ENCODE assay signal across 10 cellular contexts in genomic region chr11:72741849-72742521, GRCh38. TPM values are rescaled to one million over a fixed set of nuclear protein-coding genes. Genes with fewer than 3 reads are reported as not detected.
DNase-seq lines count a peak whose midpoint lies in the region; ATAC-seq, FAIRE-seq and TF ChIP-seq lines count a peak whose summit lies in the region.
"Had no signal": no experiment of that assay in that cellular context is flagged by ENCODE, and none has a peak within 500 bp of the region (broad histone marks: within the 10 kb centered on the region; RNA-seq: fewer than 3 reads in every experiment).

No MANE protein-coding gene starts in this region.

- TF ChIP-seq POLR2A in GM12878 (IDR thresholded peaks at IDR 0.05; ENCODE audit: low read depth, low read length): no peak

- SMC1A ChIA-PET in GM12878 (lab: Charles Lee; ENCODE audit: uncharacterized antibody, unreplicated experiment): interaction anchor here (1.2 to 5.4 kb wide), 5 partner anchors 8 to 52 kb away, joined by 5 to 41 read pairs (median 22); partner anchors contain the start of gene STARD10

- H3K4me3 ChIP-seq in GM12878 (peak overlapping the region; percentile 31; the same call in 1 of the 2 replicates), mesodermal cell (ENCODE audit: extremely low read depth, insufficient read depth, low read length, poor library complexity, severe bottlenecking) (no peak overlapping the region)
- H3K4me3 ChIP-seq: SJCRH30 had no signal

- H3K4me3 Mint-ChIP-seq in IgD-negative memory B cell: peak overlapping the region; percentile 16 to 92 (median 80)

- peak overlapping the region; percentile 94 to 99 (median 98) for H3K27ac Mint-ChIP-seq in IgD-negative memory B cell

- no peak overlapping the region for H3K9ac ChIP-seq in GM12878 (ENCODE audit: control insufficient read depth, insufficient read depth, low read length)

- H3K36me3 ChIP-seq in GM12878 (ENCODE audit: control insufficient read depth in 2 of 2, insufficient read depth in 2 of 2, low read length in 1 of 2) (no peaks in the 10 kb centered on the region), mesodermal cell (ENCODE audit: control insufficient read depth, insufficient read depth, low read length) (peaks cover 12% of the 10 kb centered on the region)
- H3K36me3 ChIP-seq: SJCRH30 had no signal

- no peaks in the 10 kb centered on the region for H4K20me1 ChIP-seq in GM12878 (ENCODE audit: control insufficient read depth, insufficient read depth)

- peaks cover 5% of the 10 kb centered on the region for H3K36me3 Mint-ChIP-seq in IgD-negative memory B cell

- no peak for TF ChIP-seq EP300 in GM12878 (IDR thresholded peaks at IDR 0.05; ENCODE audit: borderline replicate concordance in 1 of 2, control insufficient read depth in 1 of 2, low read depth in 2 of 2, low read length in 2 of 2)

- peaks cover 28 to 76% (median 70%) of the 10 kb centered on the region in 3 donors for H3K4me1 Mint-ChIP-seq in IgD-negative memory B cell

- WGBS in GM12878 (ENCODE audit: insufficient coverage, insufficient replicate concordance, low lambda C conversion rate, missing lambda C conversion rate): 37% methylated on average over 7 of the region's 7 CpGs
- 84 to 89% methylated on average over 6 of the region's 7 CpGs for WGBS in mesodermal cell (ENCODE audit: insufficient coverage in 2 of 2), 2 experiments

- ATAC-seq in GM12878 (no peak), GM18861 (IDR thresholded peaks at IDR 0.05; ENCODE audit: unreplicated experiment) (no peak)

- no peaks in the 10 kb centered on the region for H3K27me3 Mint-ChIP-seq in IgD-negative memory B cell

- no peak for TF ChIP-seq CTCF in GM12878 (IDR thresholded peaks at IDR 0.05 in 2 of 3, conservative IDR thresholded peaks at IDR 0.05 in 1 of 3; ENCODE audit: control insufficient read depth in 2 of 3, extremely low read depth in 1 of 3, insufficient read depth in 1 of 3, low read depth in 3 of 3, low read length in 3 of 3)

- H2AFZ ChIP-seq in GM12878 (ENCODE audit: control insufficient read depth, low read depth, low read length): no peak overlapping the region

- H3K4me1 ChIP-seq in GM12878 (ENCODE audit: control insufficient read depth, insufficient read depth, low read length): peaks cover 89% of the 10 kb centered on the region
- H3K4me1 ChIP-seq in mesodermal cell (ENCODE audit: control insufficient read depth, insufficient read depth, low read length, poor library complexity, severe bottlenecking): peaks cover 60% of the 10 kb centered on the region
- H3K4me1 ChIP-seq: SJCRH30 had no signal

- POLR2A ChIA-PET in GM12878 (lab: Charles Lee): interaction anchor here (0.8 to 5.9 kb wide), 5 partner anchors 8 to 71 kb away, joined by 3 to 40 read pairs (median 9); partner anchors contain the start of gene STARD10

- peaks cover 86% of the 10 kb centered on the region for H3K79me2 ChIP-seq in GM12878 (ENCODE audit: control insufficient read depth, insufficient read depth, low read length)

- H3K9me3 ChIP-seq in GM12878 (replicated peaks; ENCODE audit: control insufficient read depth, insufficient read depth, low read length) (no peaks in the 10 kb centered on the region), mesodermal cell (ENCODE audit: control insufficient read depth, low read length) (no peaks in the 10 kb centered on the region)
- H3K9me3 ChIP-seq: SJCRH30 had no signal

- RAD21 ChIA-PET in GM12878 (lab: Charles Lee; ENCODE audit: unreplicated experiment): interaction anchor here (1.1 to 8.2 kb wide), 5 partner anchors 11 to 423 kb away, joined by 3 to 55 read pairs (median 4); partner anchors contain the start of genes ARAP1 and STARD10

- peak overlapping the region; percentile 99 for H3K4me2 ChIP-seq in GM12878 (ENCODE audit: control insufficient read depth, insufficient read depth)

- in situ Hi-C loops in GM12878 (cut with MboI): no loop called here

- H3K27ac ChIP-seq in GM12878 (ENCODE audit: control insufficient read depth, insufficient read depth) (peak overlapping the region; percentile 98), mesodermal cell (ENCODE audit: low read depth, low read length, severe bottlenecking) (peak overlapping the region; percentile 77)
- H3K27ac ChIP-seq: SJCRH30 had no signal

- no peaks in the 10 kb centered on the region for H3K27me3 ChIP-seq in GM12878 (replicated peaks in 1 of 2; ENCODE audit: control insufficient read depth in 2 of 2, insufficient read depth in 2 of 2, low read length in 1 of 2)
- H3K27me3 ChIP-seq: SJCRH30 had no signal

- DNase-seq in AML-193 (lab: John Stamatoyannopoulos, UW) (peak; percentile 42 to 53), GM12878 (ENCODE audit: low read depth, low spot score) (no peak), GM19239 (ENCODE audit: insufficient read length, low spot score) (no peak), mesenteric fat pad (ENCODE audit: low spot score) (no peak), GDM1 (lab: John Stamatoyannopoulos, UW) (no peak)
- DNase-seq: DMS153, SJCRH30 had no signal

- intact Hi-C loops in GM12878 (cut with micrococcal nuclease; ENCODE audit: unreplicated experiment): loop anchor here (5.0 to 10.0 kb wide), 4 partner anchors 50 to 413 kb away; partner anchors contain the start of genes ATG16L2 and STARD10

- no peak for FAIRE-seq in GM12878 (lab: Jason Lieb, UNC)
- FAIRE-seq in GM19239 (lab: Jason Lieb, UNC): no peak

- H3K9me3 Mint-ChIP-seq in IgD-negative memory B cell: no peaks in the 10 kb centered on the region

- CTCF ChIA-PET in GM12878 (lab: Yijun Ruan, JAX): interaction anchor here (1.1 to 7.5 kb wide), 6 partner anchors 11 to 641 kb away, joined by 3 to 89 read pairs (median 8); partner anchors contain the start of gene STARD10

- no peak for TF ChIP-seq RAD21 in GM12878 (IDR thresholded peaks at IDR 0.05; ENCODE audit: insufficient read depth, low read depth, low read length)

- BruUV-seq in GM12878 (replicated peaks; lab: Mats Ljungman, UMichigan): no TSS peak

TF ChIP-seq in GM12878, 131 proteins besides CTCF, POLR2A, EP300 and RAD21:
- TF ChIP-seq DPF2 (IDR thresholded peaks at IDR 0.05) (0 out of 2 replicates have a peak, but pooled peaks have one; percentile 15), BHLHE40 (IDR thresholded peaks at IDR 0.05; ENCODE audit: borderline replicate concordance in 1 of 2, low read depth in 2 of 2, low read length in 1 of 2) (peak in 1 of 2 experiments; percentile 56; a peak in 1 of 4 replicates), EED (IDR thresholded peaks at IDR 0.05; ENCODE audit: low read depth) (0 out of 2 replicates have a peak, but pooled peaks have one; percentile 6), JUND (IDR thresholded peaks at IDR 0.05; ENCODE audit: low read depth, low read length) (no peak), ETV6 (conservative IDR thresholded peaks at IDR 0.05 in 1 of 2, IDR thresholded peaks at IDR 0.05 in 1 of 2; ENCODE audit: borderline replicate concordance in 1 of 2, low read depth in 1 of 2) (0 out of 4 replicates have a peak, but pooled peaks of 1 of the 2 experiments have one; percentile 16)

RNA-seq across cellular contexts. Expression of gene ARAP1, which starts 10.2 kb away (rescaled TPM):
- 20.7 TPM for polyA plus RNA-seq in IgD-negative memory B cell
- total RNA-seq in GM12878 (2013; cell fraction: nucleolus; rRNA removed): 218 and 253 TPM in 2 replicates
- total RNA-seq in GM12878 (2014; rRNA removed): 48.4 and 54.3 TPM in 2 replicates
- 25.1 and 25.7 TPM in 2 replicates for total RNA-seq in GM12878 (2014; rRNA removed; fragmentation: Illumina TruSeq; extraction: Trizol)
- 91.5 and 102 TPM in 2 replicates for total RNA-seq in GM12878 (2021)
- polyA plus RNA-seq in GM12878 (2011; ENCODE audit: low read depth): 43.7 TPM
- 34.0 and 50.3 TPM in 2 replicates for polyA plus RNA-seq in GM12878 (2011; rRNA removed)
- polyA plus RNA-seq in GM12878 (2011; cell fraction: cytosol; rRNA removed): 54.1 and 60.4 TPM in 2 replicates
- 323 and 349 TPM in 2 replicates for polyA plus RNA-seq in GM12878 (2011; cell fraction: nucleus; rRNA removed)
- polyA plus RNA-seq in GM12878 (2012): 88.7 and 93.1 TPM in 2 replicates
- 14.7 and 29.2 TPM in 2 replicates for polyA plus RNA-seq in GM12878 (2014; fragmentation: Illumina TruSeq; extraction: Trizol)
- under 1 TPM; 0.55 to 0.85 TPM for polyA plus RNA-seq in GM12878 (2014; fragmentation: Nextera tagmentation; extraction: Ambion mirVana)
- polyA plus RNA-seq in GM12878 (2014; rRNA removed): 58.8 and 64.9 TPM in 2 replicates
- 10 to 100 TPM; 51.8 to 57.9 TPM for polyA plus RNA-seq in GM12878 (2016; fragmentation: Nextera tagmentation; extraction: Ambion mirVana)
- polyA minus RNA-seq in GM12878 (2011; rRNA and poly(A)+ RNA removed): 63.7 and 91.7 TPM in 2 replicates
- polyA minus RNA-seq in GM12878 (2011; cell fraction: cytosol; rRNA and poly(A)+ RNA removed): 34.5 and 43.7 TPM in 2 replicates
- polyA minus RNA-seq in GM12878 (2011; cell fraction: nucleus; rRNA and poly(A)+ RNA removed): 78.3 and 112 TPM in 2 replicates
- polyA plus RNA-seq in mesodermal cell (2013, experiment 1 of 2): 54.9 TPM
- polyA plus RNA-seq in mesodermal cell (2013, experiment 2 of 2): 42.9 TPM
- 80.6 TPM for total RNA-seq in mesenteric fat pad

RNA-seq across cellular contexts. Expression of gene STARD10, which starts 51.9 kb away (rescaled TPM):
- 33.4 TPM for polyA plus RNA-seq in IgD-negative memory B cell
- total RNA-seq in GM12878 (2013; cell fraction: nucleolus; rRNA removed): 13.8 and 14.9 TPM in 2 replicates
- 29.0 and 29.3 TPM in 2 replicates for total RNA-seq in GM12878 (2014; rRNA removed)
- 21.7 and 22.2 TPM in 2 replicates for total RNA-seq in GM12878 (2014; rRNA removed; fragmentation: Illumina TruSeq; extraction: Trizol)
- 24.0 and 29.8 TPM in 2 replicates for total RNA-seq in GM12878 (2021)
- 5.4 TPM for polyA plus RNA-seq in GM12878 (2011; ENCODE audit: low read depth)
- polyA plus RNA-seq in GM12878 (2011; rRNA removed): 28.0 and 43.2 TPM in 2 replicates
- 50.3 and 60.8 TPM in 2 replicates for polyA plus RNA-seq in GM12878 (2011; cell fraction: cytosol; rRNA removed)
- 34.3 and 35.5 TPM in 2 replicates for polyA plus RNA-seq in GM12878 (2011; cell fraction: nucleus; rRNA removed)
- 18.6 and 21.8 TPM in 2 replicates for polyA plus RNA-seq in GM12878 (2012)
- polyA plus RNA-seq in GM12878 (2014; fragmentation: Illumina TruSeq; extraction: Trizol): 23.7 and 24.4 TPM in 2 replicates
- under 1 TPM; 0.15 to 0.21 TPM for polyA plus RNA-seq in GM12878 (2014; fragmentation: Nextera tagmentation; extraction: Ambion mirVana)
- polyA plus RNA-seq in GM12878 (2014; rRNA removed): 27.8 and 36.3 TPM in 2 replicates
- 10 to 100 TPM; 10.3 to 11.4 TPM for polyA plus RNA-seq in GM12878 (2016; fragmentation: Nextera tagmentation; extraction: Ambion mirVana)
- 39.7 and 55.9 TPM in 2 replicates for polyA minus RNA-seq in GM12878 (2011; rRNA and poly(A)+ RNA removed)
- 10.6 and 11.8 TPM in 2 replicates for polyA minus RNA-seq in GM12878 (2011; cell fraction: cytosol; rRNA and poly(A)+ RNA removed)
- 11.7 and 14.1 TPM in 2 replicates for polyA minus RNA-seq in GM12878 (2011; cell fraction: nucleus; rRNA and poly(A)+ RNA removed)
- 56.6 TPM for polyA plus RNA-seq in mesodermal cell (2013, experiment 1 of 2)
- polyA plus RNA-seq in mesodermal cell (2013, experiment 2 of 2): 45.7 TPM
- total RNA-seq in mesenteric fat pad: 9.0 TPM

Comparison
In these comparisons a context has a peak if more than half of its experiments do, and no peak if none do; other contexts are left out.
1. DNase-seq: peak in AML-193 (2 of 2); none in GM12878 (single experiment), GM19239 (single experiment), mesenteric fat pad (single experiment) and GDM1 (single experiment).